Comparison of ENCODE assay signal across 23 cellular contexts in the genomic region with DNA sequence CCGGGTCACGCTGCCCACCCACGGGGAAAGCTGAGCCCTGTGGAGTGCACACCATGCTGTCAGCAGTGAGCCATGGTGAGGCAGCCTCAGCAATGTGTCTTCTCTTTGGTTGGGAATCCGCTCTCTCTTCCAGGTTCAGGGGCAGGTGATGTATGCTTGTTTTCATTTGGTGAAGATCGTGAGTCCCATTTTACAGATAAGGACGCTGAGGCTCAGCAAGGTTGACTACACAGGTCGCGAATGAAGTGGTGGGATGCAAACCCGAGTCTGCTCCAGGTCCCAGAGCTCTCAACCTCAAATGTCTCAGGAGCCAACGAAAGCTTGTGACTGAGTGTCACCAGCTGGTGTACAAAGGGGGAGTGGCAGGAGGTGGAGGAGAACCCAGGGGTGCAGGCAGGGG.
DNase-seq lines count a peak whose midpoint lies in the region; ATAC-seq, FAIRE-seq and TF ChIP-seq lines count a peak whose summit lies in the region.
"Had no signal": no experiment of that assay in that cellular context is flagged by ENCODE, and none has a peak within 500 bp of the region (broad histone marks: within the 10 kb centered on the region; RNA-seq: fewer than 3 reads in every experiment).

No MANE protein-coding gene starts in this region.

- no peaks in the 10 kb centered on the region for H3K79me2 ChIP-seq in HepG2 (ENCODE audit: insufficient read depth, low read length)
- H3K79me2 ChIP-seq in neural progenitor cell (ENCODE audit: low read depth): no peaks in the 10 kb centered on the region

- ATAC-seq in HepG2 (no peak), right lobe of liver (no peak)
- ATAC-seq in stimulated activated effector memory CD8-positive, alpha-beta T cell treated with anti-CD3 and anti-CD28 coated beads, Interleukin-12 subunit alpha, Interleukin-12 subunit beta, amount 100 ng/mL, for 72 hours: no peak
- ATAC-seq: CD8-positive, alpha-beta T cell had no signal

- H4K20me1 ChIP-seq in HepG2 (ENCODE audit: insufficient read depth, low read length) (no peaks in the 10 kb centered on the region), neural progenitor cell (ENCODE audit: low read depth) (no peaks in the 10 kb centered on the region)
- H4K20me1 ChIP-seq: BLaER1 had no signal

- TF ChIP-seq CTCF in HepG2 (CRISPR knock-in tag; IDR thresholded peaks at IDR 0.05): no peak
- no peak for TF ChIP-seq CTCF in right lobe of liver (IDR thresholded peaks at IDR 0.05)
- TF ChIP-seq CTCF in endothelial cell (IDR thresholded peaks at IDR 0.05; ENCODE audit: unreplicated experiment): no peak
- no peak for TF ChIP-seq CTCF in neural progenitor cell (IDR thresholded peaks at IDR 0.05)

- H3K27ac ChIP-seq in HepG2 (ENCODE audit: extremely low read length, insufficient read depth, low read length): no peak overlapping the region
- no peak overlapping the region for H3K27ac ChIP-seq in right lobe of liver
- no peak overlapping the region for H3K27ac ChIP-seq in neural progenitor cell
- H3K27ac ChIP-seq: 22Rv1, BLaER1, C4-2B had no signal

- intact Hi-C loops in HepG2 (cut with micrococcal nuclease; ENCODE audit: unreplicated experiment): no loop called here
- intact Hi-C loops in right lobe of liver (cut with DNase I): no loop called here

- no peak for TF ChIP-seq RAD21 in HepG2 (CRISPR knock-in tag; IDR thresholded peaks at IDR 0.05)

- CTCF ChIA-PET in HepG2 (lab: Yijun Ruan, JAX; ENCODE audit: low intra/inter-chr PET ratio, low total read pairs): no interaction called here

- no peak for DNase-seq in HepG2 (ENCODE audit: low spot score)
- no peak for DNase-seq in right lobe of liver
- DNase-seq in endothelial cell (ENCODE audit: low spot score): no peak
- DNase-seq in neural progenitor cell (ENCODE audit: low spot score): no peak
- no peak for DNase-seq in UCSD-AML1 (lab: John Stamatoyannopoulos, UW; ENCODE audit: unreplicated experiment)
- no peak for DNase-seq in stimulated activated effector memory CD8-positive, alpha-beta T cell treated with anti-CD3 and anti-CD28 coated beads, Interleukin-12 subunit alpha, Interleukin-12 subunit beta, amount 100 ng/mL, for 72 hours (ENCODE audit: low spot score in 2 of 2)
- DNase-seq in kidney glomerular epithelial cell (lab: John Stamatoyannopoulos, UW): no peak
- no peak for DNase-seq in HuH-7 (ENCODE audit: low spot score)
- DNase-seq: Caco-2; CD4-positive, CD25-positive, alpha-beta regulatory T cell; CD8-positive, alpha-beta T cell; DMS153; DND-41; GOT3; H7; HCEC 1CT had no signal

- TF ChIP-seq POLR2A in HepG2 (IDR thresholded peaks at IDR 0.05; ENCODE audit: insufficient read depth in 1 of 2, low read depth in 2 of 2, low read length in 2 of 2) (no peak), right lobe of liver (IDR thresholded peaks at IDR 0.05) (no peak)

- H3K9me3 ChIP-seq in HepG2 (ENCODE audit: low read length) (peaks cover 5% of the 10 kb centered on the region; the same call in 1 of the 2 replicates), right lobe of liver (no peaks in the 10 kb centered on the region), neural progenitor cell (ENCODE audit: low read depth) (no peaks in the 10 kb centered on the region)

- in situ Hi-C loops in HepG2 (cut with HindIII; ENCODE audit: extremely low pct_ligation_motif_present, low pct_unique_long_range_greater_than_20kb): no loop called here

- POLR2A ChIA-PET in HepG2 (lab: Yijun Ruan, JAX): no interaction called here

- no peaks in the 10 kb centered on the region for H3F3A ChIP-seq in neural progenitor cell (ENCODE audit: low read depth)

- no peak for TF ChIP-seq EP300 in HepG2 (IDR thresholded peaks at IDR 0.05; ENCODE audit: low read depth in 2 of 2, low read length in 2 of 2)
- TF ChIP-seq EP300 in HepG2 (CRISPR knock-in tag; IDR thresholded peaks at IDR 0.05; ENCODE audit: borderline replicate concordance): no peak

- H3K27ac Mint-ChIP-seq in endothelial cell (ENCODE audit: unreplicated experiment) (peak overlapping the region; percentile 18), neural progenitor cell (peak overlapping the region; percentile 68)
- H3K27ac Mint-ChIP-seq in stimulated activated effector memory CD8-positive, alpha-beta T cell treated with anti-CD3 and anti-CD28 coated beads, Interleukin-12 subunit alpha, Interleukin-12 subunit beta, amount 100 ng/mL, for 72 hours: no peak overlapping the region
- H3K27ac Mint-ChIP-seq: B cell; CD4-positive, CD25-positive, alpha-beta regulatory T cell; CD8-positive, alpha-beta T cell had no signal

- BruUV-seq in HepG2 (replicated peaks; lab: Mats Ljungman, UMichigan): no TSS peak

- no peaks in the 10 kb centered on the region for H3K9me3 Mint-ChIP-seq in endothelial cell (ENCODE audit: unreplicated experiment)
- no peaks in the 10 kb centered on the region for H3K9me3 Mint-ChIP-seq in neural progenitor cell
- no peaks in the 10 kb centered on the region for H3K9me3 Mint-ChIP-seq in stimulated activated effector memory CD8-positive, alpha-beta T cell treated with anti-CD3 and anti-CD28 coated beads, Interleukin-12 subunit alpha, Interleukin-12 subunit beta, amount 100 ng/mL, for 72 hours
- H3K9me3 Mint-ChIP-seq: CD8-positive, alpha-beta T cell had no signal

- H2AFZ ChIP-seq in HepG2 (ENCODE audit: low read length) (no peak overlapping the region), neural progenitor cell (replicated peaks) (no peak overlapping the region)

- H3K4me1 Mint-ChIP-seq in endothelial cell (ENCODE audit: unreplicated experiment): peaks cover 29% of the 10 kb centered on the region
- H3K4me1 Mint-ChIP-seq in neural progenitor cell: peaks cover 17% of the 10 kb centered on the region
- peaks cover 19% of the 10 kb centered on the region for H3K4me1 Mint-ChIP-seq in stimulated activated effector memory CD8-positive, alpha-beta T cell treated with anti-CD3 and anti-CD28 coated beads, Interleukin-12 subunit alpha, Interleukin-12 subunit beta, amount 100 ng/mL, for 72 hours
- H3K4me1 Mint-ChIP-seq: B cell had no signal

- no peaks in the 10 kb centered on the region for H3K36me3 Mint-ChIP-seq in endothelial cell (ENCODE audit: low read depth, unreplicated experiment)
- H3K36me3 Mint-ChIP-seq in neural progenitor cell: no peaks in the 10 kb centered on the region
- no peaks in the 10 kb centered on the region for H3K36me3 Mint-ChIP-seq in stimulated activated effector memory CD8-positive, alpha-beta T cell treated with anti-CD3 and anti-CD28 coated beads, Interleukin-12 subunit alpha, Interleukin-12 subunit beta, amount 100 ng/mL, for 72 hours
- H3K36me3 Mint-ChIP-seq: CD4-positive, CD25-positive, alpha-beta regulatory T cell; CD8-positive, alpha-beta T cell had no signal

- H3K4me2 ChIP-seq in HepG2 (ENCODE audit: low read depth, low read length) (no peak overlapping the region; the same call in 1 of the 2 replicates), neural progenitor cell (no peak overlapping the region)
- H3K4me2 ChIP-seq: BLaER1 had no signal

- H3K27me3 Mint-ChIP-seq in endothelial cell (ENCODE audit: unreplicated experiment) (peaks cover 4% of the 10 kb centered on the region), neural progenitor cell (ENCODE audit: insufficient read depth, low read depth) (peaks cover under 1% of the 10 kb centered on the region)

- H3K9ac ChIP-seq in HepG2 (ENCODE audit: insufficient read depth, low read depth, low read length) (no peak overlapping the region), neural progenitor cell (no peak overlapping the region)
- H3K9ac ChIP-seq: BLaER1 had no signal

- FAIRE-seq in HepG2 (lab: Jason Lieb, UNC): no peak
- FAIRE-seq: A204.1, G401.6, GM12892 had no signal

- WGBS in HepG2 (ENCODE audit: low lambda C conversion rate): 66% methylated on average over 6 of the region's 10 CpGs
- no CpG with 5 or more reads among the region's 10 CpGs for WGBS in right lobe of liver (ENCODE audit: insufficient coverage, low coverage, low lambda C conversion rate, missing lambda C conversion rate)

- peaks cover 5 to 59% of the 10 kb centered on the region in 2 experiments; a peak in 4 of 5 replicates for H3K27me3 ChIP-seq in HepG2 (ENCODE audit: control insufficient read depth in 1 of 2, insufficient read depth in 2 of 2, low read length in 2 of 2)
- no peaks in the 10 kb centered on the region for H3K27me3 ChIP-seq in right lobe of liver
- no peaks in the 10 kb centered on the region for H3K27me3 ChIP-seq in neural progenitor cell
- H3K27me3 ChIP-seq: BLaER1 had no signal

- H3K4me3 ChIP-seq in HepG2 (replicated peaks in 1 of 3; ENCODE audit: insufficient read depth in 1 of 3, low read depth in 2 of 3, low read length in 3 of 3): no peak overlapping the region
- no peak overlapping the region for H3K4me3 ChIP-seq in right lobe of liver
- H3K4me3 ChIP-seq in neural progenitor cell: no peak overlapping the region
- H3K4me3 ChIP-seq: BLaER1 had no signal

- H3K4me3 Mint-ChIP-seq in endothelial cell (ENCODE audit: unreplicated experiment): no peak overlapping the region
- H3K4me3 Mint-ChIP-seq in neural progenitor cell: no peak overlapping the region
- no peak overlapping the region for H3K4me3 Mint-ChIP-seq in stimulated activated effector memory CD8-positive, alpha-beta T cell treated with anti-CD3 and anti-CD28 coated beads, Interleukin-12 subunit alpha, Interleukin-12 subunit beta, amount 100 ng/mL, for 72 hours
- H3K4me3 Mint-ChIP-seq: B cell; CD4-positive, CD25-positive, alpha-beta regulatory T cell; CD8-positive, alpha-beta T cell had no signal

- H3K36me3 ChIP-seq in HepG2 (replicated peaks in 1 of 2; ENCODE audit: control insufficient read depth in 1 of 2, insufficient read depth in 2 of 2, low read length in 2 of 2) (no peaks in the 10 kb centered on the region), right lobe of liver (no peaks in the 10 kb centered on the region), neural progenitor cell (no peaks in the 10 kb centered on the region)
- H3K36me3 ChIP-seq: BLaER1 had no signal

- H3K4me1 ChIP-seq in HepG2 (ENCODE audit: insufficient read depth, low read length) (peaks cover 12% of the 10 kb centered on the region), right lobe of liver (no peaks in the 10 kb centered on the region), neural progenitor cell (peaks cover 26% of the 10 kb centered on the region)
